25 cellular contexts compared by ENCODE assay signal in genomic region chr6:48144024-48144423, GRCh38. TPM values are rescaled to one million over a fixed set of nuclear protein-coding genes. Genes with fewer than 3 reads are reported as not detected.
DNase-seq lines count a peak whose midpoint lies in the region; ATAC-seq, FAIRE-seq and TF ChIP-seq lines count a peak whose summit lies in the region.
"Had no signal": no experiment of that assay in that cellular context is flagged by ENCODE, and none has a peak within 500 bp of the region (broad histone marks: within the 10 kb centered on the region; RNA-seq: fewer than 3 reads in every experiment).

No MANE protein-coding gene starts in this region.

- no peaks in the 10 kb centered on the region for H3F3A ChIP-seq in smooth muscle cell (ENCODE audit: low read depth)

- H4K8ac ChIP-seq in H1 (ENCODE audit: extremely low read depth, insufficient read depth, low read length) (no peak overlapping the region), mesendoderm (ENCODE audit: low read depth, low read length) (no peak overlapping the region)

- no peak overlapping the region for H2BK20ac ChIP-seq in H1 (ENCODE audit: low read length)

- no peaks in the 10 kb centered on the region; the same call in 1 of the 2 replicates for H3K23me2 ChIP-seq in H1 (ENCODE audit: low read depth, low read length)

- no peak overlapping the region for H3K27ac Mint-ChIP-seq in chondrocyte (ENCODE audit: unreplicated experiment)
- H3K27ac Mint-ChIP-seq: CD4-positive, alpha-beta T cell; GM23338 had no signal

- H2AFZ ChIP-seq in H1 (ENCODE audit: low read length) (0 out of 2 replicates have a peak overlapping the region, but pooled peaks have one; percentile 33), smooth muscle cell (ENCODE audit: low read depth) (peak overlapping the region; percentile 35)
- H2AFZ ChIP-seq: GM23338 had no signal

- H3K56ac ChIP-seq in H1 (replicated peaks; ENCODE audit: insufficient read length, low read depth, low read length) (no peak overlapping the region), mesendoderm (ENCODE audit: low read length) (no peak overlapping the region)

- ATAC-seq in upper lobe of right lung, result no peak
- ATAC-seq: GM23338 had no signal

- no peak overlapping the region for H3K23ac ChIP-seq in H1 (ENCODE audit: insufficient read length)
- H3K23ac ChIP-seq in mesendoderm (ENCODE audit: low read length), result no peak overlapping the region

- TF ChIP-seq EP300 in H1 (IDR thresholded peaks at IDR 0.05; ENCODE audit: borderline replicate concordance in 1 of 2, low read depth in 2 of 2, low read length in 2 of 2), result no peak

- H3K27me3 ChIP-seq in adipocyte (replicated peaks; ENCODE audit: control insufficient read depth, insufficient read depth, low read length) (no peaks in the 10 kb centered on the region), H1 (replicated peaks in 1 of 4; ENCODE audit: control insufficient read depth in 3 of 4, extremely low read depth in 1 of 4, insufficient read depth in 3 of 4, low read length in 3 of 4) (no peaks in the 10 kb centered on the region), mesendoderm (ENCODE audit: insufficient read depth, low read length, poor library complexity) (no peaks in the 10 kb centered on the region), smooth muscle cell (ENCODE audit: low read depth) (no peaks in the 10 kb centered on the region), upper lobe of right lung (no peaks in the 10 kb centered on the region)
- H3K27me3 ChIP-seq: BLaER1, SJSA1 had no signal

- H3K4me1 Mint-ChIP-seq in chondrocyte (ENCODE audit: low read depth), result peaks cover 4% of the 10 kb centered on the region

- no peak for TF ChIP-seq POLR2A in H1 (IDR thresholded peaks at IDR 0.05; ENCODE audit: control extremely low read depth in 1 of 2, low read depth in 2 of 2, low read length in 2 of 2)

- CTCF ChIA-PET in H1 (lab: Charles Lee; ENCODE audit: partially characterized antibody), result no interaction called here

- H3K27ac ChIP-seq in H1 (ENCODE audit: low read depth, low read length) (no peak overlapping the region), mesendoderm (ENCODE audit: low read depth, low read length) (no peak overlapping the region), smooth muscle cell (ENCODE audit: low read depth) (no peak overlapping the region), upper lobe of right lung (no peak overlapping the region)
- H3K27ac ChIP-seq: BLaER1, SJSA1 had no signal

- H3K4ac ChIP-seq in H1 (replicated peaks; ENCODE audit: insufficient read length, low read depth, low read length) (no peak overlapping the region), mesendoderm (ENCODE audit: low read depth, low read length) (no peak overlapping the region)

- H3K79me1 ChIP-seq in H1 (ENCODE audit: low read depth, low read length) (no peaks in the 10 kb centered on the region), mesendoderm (ENCODE audit: low read length) (no peaks in the 10 kb centered on the region)

- H4K5ac ChIP-seq in H1 (ENCODE audit: insufficient read length, low read depth, low read length) (no peak overlapping the region), mesendoderm (ENCODE audit: low read length) (no peak overlapping the region)

- H3K27me3 Mint-ChIP-seq in chondrocyte (ENCODE audit: low read depth), result peaks cover under 1% of the 10 kb centered on the region
- H3K27me3 Mint-ChIP-seq: CD4-positive, alpha-beta T cell had no signal

- H4K20me1 ChIP-seq in H1 (replicated peaks in 1 of 2; ENCODE audit: control insufficient read depth in 1 of 2, insufficient read depth in 2 of 2, low read length in 2 of 2) (no peaks in the 10 kb centered on the region), smooth muscle cell (ENCODE audit: low read depth) (no peaks in the 10 kb centered on the region)
- H4K20me1 ChIP-seq: BLaER1 had no signal

- no peak overlapping the region for H4K91ac ChIP-seq in H1 (replicated peaks; ENCODE audit: insufficient read length, low read length)

- H3K9me3 ChIP-seq in adipocyte (ENCODE audit: control insufficient read depth, low read length) (no peaks in the 10 kb centered on the region), H1 (ENCODE audit: insufficient read depth in 2 of 2, low read depth in 1 of 2, low read length in 1 of 2) (no peaks in the 10 kb centered on the region), smooth muscle cell (replicated peaks; ENCODE audit: low read depth) (no peaks in the 10 kb centered on the region), upper lobe of right lung (no peaks in the 10 kb centered on the region)
- H3K9me3 ChIP-seq: BLaER1, SJSA1 had no signal

- WGBS in H1 (ENCODE audit: extremely low coverage in 1 of 2, insufficient coverage in 1 of 2, insufficient read length in 1 of 2, insufficient replicate concordance in 2 of 2, low coverage in 1 of 2, low lambda C conversion rate in 2 of 2, missing lambda C conversion rate in 1 of 2), 2 experiments, result 93% methylated on average over 3 of the region's 3 CpGs; no CpG with 5 or more reads in 1 of the 2 experiments
- no CpG with 5 or more reads among the region's 3 CpGs for WGBS in mesendoderm (ENCODE audit: extremely low coverage, insufficient coverage, low lambda C conversion rate)
- WGBS in smooth muscle cell (ENCODE audit: low lambda C conversion rate), result 37% methylated on average over 3 of the region's 3 CpGs

- no peak overlapping the region for H3K14ac ChIP-seq in H1 (ENCODE audit: insufficient read length)

- TF ChIP-seq CTCF in H1 (IDR thresholded peaks at IDR 0.05; ENCODE audit: control extremely low read depth in 1 of 3, insufficient read depth in 1 of 3, low read depth in 1 of 3, low read length in 3 of 3) (no peak), smooth muscle cell (IDR thresholded peaks at IDR 0.05; ENCODE audit: borderline replicate concordance, insufficient read depth, poor library complexity, severe bottlenecking) (no peak), upper lobe of right lung (IDR thresholded peaks at IDR 0.05) (no peak), chondrocyte (IDR thresholded peaks at IDR 0.05) (no peak)

- H3K9ac ChIP-seq in adipocyte (ENCODE audit: low read length) (no peak overlapping the region), H1 (replicated peaks in 1 of 4; ENCODE audit: extremely low read depth in 1 of 4, low read depth in 3 of 4, low read length in 3 of 4) (no peak overlapping the region), mesendoderm (ENCODE audit: low read length) (no peak overlapping the region), smooth muscle cell (ENCODE audit: low read depth) (no peak overlapping the region)
- H3K9ac ChIP-seq: BLaER1 had no signal

- TF ChIP-seq RAD21 in H1 (IDR thresholded peaks at IDR 0.05 in 1 of 2, conservative IDR thresholded peaks at IDR 0.05 in 1 of 2; ENCODE audit: low read depth in 2 of 2, low read length in 2 of 2), result no peak

- intact Hi-C loops in upper lobe of right lung (cut with DNase I), result no loop called here

- no peak overlapping the region for H3K4me3 Mint-ChIP-seq in chondrocyte (ENCODE audit: unreplicated experiment)
- H3K4me3 Mint-ChIP-seq: CD4-positive, alpha-beta T cell; GM23338 had no signal

- H3K36me3 ChIP-seq in adipocyte (ENCODE audit: control insufficient read depth, insufficient read depth, low read length, severe bottlenecking) (no peaks in the 10 kb centered on the region), H1 (ENCODE audit: control insufficient read depth in 2 of 4, insufficient read depth in 4 of 4, low read length in 3 of 4) (no peaks in the 10 kb centered on the region), mesendoderm (ENCODE audit: control insufficient read depth, insufficient read depth, low read length) (no peaks in the 10 kb centered on the region), smooth muscle cell (ENCODE audit: low read depth) (no peaks in the 10 kb centered on the region), upper lobe of right lung (no peaks in the 10 kb centered on the region)
- H3K36me3 ChIP-seq: BLaER1, SJSA1 had no signal

- FAIRE-seq in H1 (lab: Jason Lieb, UNC) (no peak), GM19239 (lab: Jason Lieb, UNC) (no peak)
- FAIRE-seq: GM12891, HTR-8/SVneo, RCC 7860 had no signal

- H3K36me3 Mint-ChIP-seq in chondrocyte (ENCODE audit: low read depth), result no peaks in the 10 kb centered on the region

- H3K4me2 ChIP-seq in H1 (ENCODE audit: insufficient read depth in 1 of 2, low read depth in 2 of 2, low read length in 2 of 2) (no peak overlapping the region), mesendoderm (ENCODE audit: low read length) (no peak overlapping the region), smooth muscle cell (no peak overlapping the region)
- H3K4me2 ChIP-seq: BLaER1, GM23338 had no signal

- H2AK5ac ChIP-seq in H1 (ENCODE audit: low read depth, low read length) (no peak overlapping the region), mesendoderm (ENCODE audit: low read length) (no peak overlapping the region)

- H3K18ac ChIP-seq in H1 (ENCODE audit: extremely low read depth, low read length), result no peak overlapping the region
- no peak overlapping the region for H3K18ac ChIP-seq in mesendoderm (ENCODE audit: low read length)

- POLR2A ChIA-PET in H1 (lab: Charles Lee; ENCODE audit: partially characterized antibody), result no interaction called here

- no peak overlapping the region for H3K4me3 ChIP-seq in adipocyte (ENCODE audit: low read length)
- no peak overlapping the region for H3K4me3 ChIP-seq in H1 (ENCODE audit: extremely low read depth in 1 of 4, insufficient read depth in 2 of 4, low read depth in 3 of 4, low read length in 4 of 4)
- H3K4me3 ChIP-seq in mesendoderm (ENCODE audit: low read length), result no peak overlapping the region
- no peak overlapping the region for H3K4me3 ChIP-seq in smooth muscle cell
- no peak overlapping the region for H3K4me3 ChIP-seq in upper lobe of right lung
- H3K4me3 ChIP-seq: BLaER1, GM23338, SJSA1 had no signal

- no peaks in the 10 kb centered on the region for H3K79me2 ChIP-seq in H1 (ENCODE audit: control insufficient read depth in 1 of 2, insufficient read depth in 2 of 2, low read length in 2 of 2)
- H3K79me2 ChIP-seq in mesendoderm (ENCODE audit: control insufficient read depth, insufficient read depth, low read length), result no peaks in the 10 kb centered on the region
- H3K79me2 ChIP-seq in smooth muscle cell (ENCODE audit: low read depth), result no peaks in the 10 kb centered on the region

- H2BK15ac ChIP-seq in H1 (ENCODE audit: low read length) (no peak overlapping the region), mesendoderm (replicated peaks; ENCODE audit: low read depth) (no peak overlapping the region)

- DNase-seq in adipocyte (ENCODE audit: low read depth), result peak; percentile 1
- DNase-seq in H1 (ENCODE audit: low read depth in 1 of 2, low spot score in 2 of 2), result no peak
- DNase-seq in mesendoderm, result peak; percentile 15
- no peak for DNase-seq in smooth muscle cell (lab: John Stamatoyannopoulos, UW; ENCODE audit: unreplicated experiment)
- no peak for DNase-seq in upper lobe of right lung
- DNase-seq in chondrocyte (ENCODE audit: low spot score), result no peak
- no peak for DNase-seq in GM19239 (ENCODE audit: insufficient read length, low spot score)
- DNase-seq: ACHN; CD4-positive, alpha-beta T cell; DND-41; HCEC 1CT; KG1; NCI-H1092 treated with DMSO at 0.1 percent for 48 hours; NCI-H146; NCI-H2029; NCI-H2227 treated with DMSO at 0.1 percent for 48 hours; NCI-H510A treated with DMSO at 0.1 percent for 48 hours; NCI-H748 treated with DMSO at 0.1 percent for 48 hours; NK-92 treated with Interleukin-12 subunit alpha and Interleukin-12 subunit beta, amount 100 ng/mL, for 24 hours had no signal

- no peak overlapping the region for H2BK12ac ChIP-seq in H1 (ENCODE audit: low read depth, low read length)

- H3K4me1 ChIP-seq in adipocyte (ENCODE audit: control insufficient read depth, insufficient read depth, low read length) (peaks cover 7% of the 10 kb centered on the region), H1 (replicated peaks in 1 of 4; ENCODE audit: control insufficient read depth in 3 of 4, insufficient read depth in 4 of 4, low read length in 3 of 4) (no peaks in the 10 kb centered on the region; a peak in 1 of 7 replicates), mesendoderm (ENCODE audit: control insufficient read depth, low read depth, low read length) (no peaks in the 10 kb centered on the region), smooth muscle cell (ENCODE audit: low read depth) (no peaks in the 10 kb centered on the region), upper lobe of right lung (no peaks in the 10 kb centered on the region)
- H3K4me1 ChIP-seq: SJSA1 had no signal

- H2BK120ac ChIP-seq in H1 (replicated peaks; ENCODE audit: low read depth, low read length) (no peak overlapping the region), mesendoderm (ENCODE audit: low read depth, low read length) (no peak overlapping the region)

- H2BK5ac ChIP-seq in H1 (ENCODE audit: low read depth, low read length) (no peak overlapping the region), mesendoderm (ENCODE audit: low read length) (no peak overlapping the region)

- peaks cover under 1% of the 10 kb centered on the region for H3K9me3 Mint-ChIP-seq in chondrocyte (ENCODE audit: low read depth)
- H3K9me3 Mint-ChIP-seq: GM23338 had no signal

RNA-seq across cellular contexts. Expression of gene PTCHD4, which starts 33.0 kb away (rescaled TPM):
- 0.33 and 0.37 TPM in 2 replicates for total RNA-seq in H1 (2021; fragmentation: NEBNext Ultra II Directional; extraction: Animal tissue kit (Norgen Biotek cat#: 25700))
- polyA plus RNA-seq in H1 (2011; rRNA removed) (0.11 and 0.17 TPM in 2 replicates), smooth muscle cell (5.7 TPM in 2 replicates)
- 0.19 TPM for polyA plus RNA-seq in H1 (2011; cell fraction: cytosol; rRNA removed)
- 0.76 TPM for polyA plus RNA-seq in H1 (2011; cell fraction: nucleus; rRNA removed)
- 0.17 to 0.35 TPM (median 0.29 TPM) in 4 replicates for polyA plus RNA-seq in H1 (2012, experiment 1 of 2)
- 0.09 TPM for polyA plus RNA-seq in H1 (2012, experiment 2 of 2)
- polyA plus RNA-seq in H1 (2013, experiment 1 of 2), result 0.85 TPM
- polyA plus RNA-seq in H1 (2013, experiment 2 of 2), result 0.70 TPM
- 0.28 and 0.71 TPM in 2 replicates for polyA minus RNA-seq in H1 (2011; rRNA and poly(A)+ RNA removed)
- polyA minus RNA-seq in H1 (2011; cell fraction: cytosol; rRNA and poly(A)+ RNA removed), result 0.59 TPM
- 2.3 TPM for polyA minus RNA-seq in H1 (2011; cell fraction: nucleus; rRNA and poly(A)+ RNA removed)
- polyA plus RNA-seq in mesendoderm (2013, experiment 1 of 2), result 0.38 TPM
- polyA plus RNA-seq in mesendoderm (2013, experiment 2 of 2), result 0.39 TPM
- total RNA-seq in smooth muscle cell (11.6 and 13.6 TPM in 2 replicates), upper lobe of right lung (4.1 TPM), chondrocyte (0.95 to 7.6 TPM (median 1.1 TPM) in 3 replicates)
- total RNA-seq: CD4-positive, alpha-beta T cell had no signal

Comparison
In these comparisons a context has a peak if more than half of its experiments do, and no peak if none do; other contexts are left out.
1. DNase-seq: peak in adipocyte (single experiment) and mesendoderm (single experiment); none in H1 (0 of 2), smooth muscle cell (single experiment), upper lobe of right lung (single experiment), chondrocyte (single experiment) and GM19239 (single experiment).